In the genomic region with DNA sequence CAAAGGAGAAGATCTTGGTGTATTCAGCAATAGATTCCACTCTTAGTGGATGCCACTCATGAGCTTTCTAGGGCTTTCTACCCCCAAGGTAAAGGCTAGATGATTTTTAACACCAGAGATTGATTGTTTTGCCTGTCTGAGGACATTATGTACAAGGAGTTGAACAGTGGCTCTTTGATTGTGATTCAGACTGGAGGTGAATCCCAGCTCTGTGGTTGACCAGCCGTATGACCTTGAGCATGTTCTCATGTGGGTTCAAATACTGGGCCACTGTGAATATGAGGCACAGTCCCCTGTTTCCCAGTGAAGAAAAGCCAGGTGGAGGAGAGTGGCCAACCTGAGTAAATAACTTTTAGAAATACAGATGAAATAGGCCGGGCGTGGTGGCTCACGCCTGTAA, we compare ENCODE assay signal across 14 cellular contexts. TPM values are rescaled to one million over a fixed set of nuclear protein-coding genes. Genes with fewer than 3 reads are reported as not detected.
DNase-seq lines count a peak whose midpoint lies in the region; ATAC-seq, FAIRE-seq and TF ChIP-seq lines count a peak whose summit lies in the region.
"Had no signal": no experiment of that assay in that cellular context is flagged by ENCODE, and none has a peak within 500 bp of the region (broad histone marks: within the 10 kb centered on the region; RNA-seq: fewer than 3 reads in every experiment).

No MANE protein-coding gene starts in this region.

- peak; percentile 37 for FAIRE-seq in HepG2 (lab: Jason Lieb, UNC)
- FAIRE-seq: H1 had no signal

- no peak overlapping the region for H2AFZ ChIP-seq in HepG2 (ENCODE audit: low read length)

- H3K27me3 ChIP-seq in HepG2 (ENCODE audit: control insufficient read depth in 1 of 2, insufficient read depth in 2 of 2, low read length in 2 of 2) (no peaks in the 10 kb centered on the region), right lobe of liver (no peaks in the 10 kb centered on the region), lower lobe of right lung (ENCODE audit: low read depth) (no peaks in the 10 kb centered on the region), upper lobe of right lung (no peaks in the 10 kb centered on the region), body of pancreas (no peaks in the 10 kb centered on the region), esophagus muscularis mucosa (no peaks in the 10 kb centered on the region)

- no peak overlapping the region for H3K9ac ChIP-seq in HepG2 (ENCODE audit: insufficient read depth, low read depth, low read length)

- 95% methylated on average over 4 of the region's 4 CpGs for WGBS in HepG2 (ENCODE audit: low lambda C conversion rate)
- 91% methylated on average over 4 of the region's 4 CpGs for WGBS in right lobe of liver (ENCODE audit: insufficient coverage, low coverage, low lambda C conversion rate, missing lambda C conversion rate)
- WGBS in body of pancreas, 2 donors: 90 to 91% methylated on average over 4 of the region's 4 CpGs
- 97% methylated on average over 4 of the region's 4 CpGs for WGBS in esophagus muscularis mucosa

- in situ Hi-C loops in HepG2 (cut with HindIII; ENCODE audit: extremely low pct_ligation_motif_present, low pct_unique_long_range_greater_than_20kb): no loop called here

- H3K36me3 ChIP-seq in HepG2 (replicated peaks in 1 of 2; ENCODE audit: control insufficient read depth in 1 of 2, insufficient read depth in 2 of 2, low read length in 2 of 2): peaks cover 12 to 44% of the 10 kb centered on the region in 2 experiments; a peak in 4 of 5 replicates
- H3K36me3 ChIP-seq in right lobe of liver: peaks cover 0 to 23% (median 9%) of the 10 kb centered on the region in 4 donors
- H3K36me3 ChIP-seq in lower lobe of right lung: peaks cover 39% of the 10 kb centered on the region
- H3K36me3 ChIP-seq in upper lobe of right lung: peaks cover 29% of the 10 kb centered on the region
- peaks cover 0 to 4% of the 10 kb centered on the region in 2 donors for H3K36me3 ChIP-seq in body of pancreas (replicated peaks in 1 of 2; ENCODE audit: insufficient read depth in 1 of 2, low read depth in 2 of 2)
- H3K36me3 ChIP-seq in esophagus muscularis mucosa: peaks cover 19 to 44% (median 32%) of the 10 kb centered on the region in 4 donors

- CTCF ChIA-PET in HepG2 (lab: Yijun Ruan, JAX; ENCODE audit: low intra/inter-chr PET ratio, low total read pairs): no interaction called here

- no TSS peak for BruUV-seq in HepG2 (replicated peaks; lab: Mats Ljungman, UMichigan)

- peak; percentile 27 for DNase-seq in HepG2 (ENCODE audit: low spot score)
- DNase-seq in right lobe of liver: no peak
- DNase-seq in amniotic epithelial cell (ENCODE audit: low read depth): peak; percentile 31
- DNase-seq in lower lobe of right lung: peak; percentile 2
- peak; percentile 3 for DNase-seq in upper lobe of right lung
- DNase-seq in body of pancreas: no peak
- no peak for DNase-seq in AG20443 (ENCODE audit: low spot score)
- DNase-seq in esophagus muscularis mucosa (ENCODE audit: extremely low spot score): no peak
- DNase-seq: CD4-positive, alpha-beta memory T cell; DMS153; DMS79; GF-D8; H9 had no signal

- TF ChIP-seq CTCF in HepG2 (CRISPR knock-in tag; IDR thresholded peaks at IDR 0.05) (no peak), right lobe of liver (IDR thresholded peaks at IDR 0.05) (no peak), lower lobe of right lung (IDR thresholded peaks at IDR 0.05) (no peak), upper lobe of right lung (IDR thresholded peaks at IDR 0.05) (no peak), body of pancreas (IDR thresholded peaks at IDR 0.05) (no peak), esophagus muscularis mucosa (IDR thresholded peaks at IDR 0.05) (no peak)

- H3K4me3 ChIP-seq in HepG2 (replicated peaks in 1 of 3; ENCODE audit: insufficient read depth in 1 of 3, low read depth in 2 of 3, low read length in 3 of 3) (no peak overlapping the region), right lobe of liver (no peak overlapping the region), lower lobe of right lung (no peak overlapping the region), upper lobe of right lung (no peak overlapping the region), body of pancreas (no peak overlapping the region), esophagus muscularis mucosa (no peak overlapping the region)

- no peak for TF ChIP-seq RAD21 in HepG2 (CRISPR knock-in tag; IDR thresholded peaks at IDR 0.05)

- H4K20me1 ChIP-seq in HepG2 (ENCODE audit: insufficient read depth, low read length): no peaks in the 10 kb centered on the region; the same call in 1 of the 2 replicates

- intact Hi-C loops in HepG2 (cut with micrococcal nuclease; ENCODE audit: unreplicated experiment): no loop called here
- intact Hi-C loops in right lobe of liver (cut with DNase I): no loop called here
- intact Hi-C loops in lower lobe of right lung (cut with DNase I): no loop called here
- intact Hi-C loops in upper lobe of right lung (cut with DNase I): no loop called here
- intact Hi-C loops in body of pancreas (cut with DNase I): no loop called here
- intact Hi-C loops in esophagus muscularis mucosa (cut with DNase I): no loop called here

- H3K79me2 ChIP-seq in HepG2 (ENCODE audit: insufficient read depth, low read length): no peaks in the 10 kb centered on the region

- ATAC-seq in HepG2: peak; percentile 62
- ATAC-seq in right lobe of liver: no peak
- ATAC-seq in lower lobe of right lung: no peak
- ATAC-seq in upper lobe of right lung: no peak
- no peak for ATAC-seq in body of pancreas

- TF ChIP-seq EP300 in HepG2 (IDR thresholded peaks at IDR 0.05; ENCODE audit: low read depth in 2 of 2, low read length in 2 of 2): no peak
- TF ChIP-seq EP300 in HepG2 (CRISPR knock-in tag; IDR thresholded peaks at IDR 0.05; ENCODE audit: borderline replicate concordance): no peak
- no peak for TF ChIP-seq EP300 in esophagus muscularis mucosa (IDR thresholded peaks at IDR 0.05)

- POLR2A ChIA-PET in HepG2 (lab: Yijun Ruan, JAX): no interaction called here

- H3K4me1 ChIP-seq in HepG2 (ENCODE audit: insufficient read depth, low read length): peaks cover 17% of the 10 kb centered on the region
- no peaks in the 10 kb centered on the region for H3K4me1 ChIP-seq in right lobe of liver
- H3K4me1 ChIP-seq in lower lobe of right lung: peaks cover 14% of the 10 kb centered on the region
- no peaks in the 10 kb centered on the region for H3K4me1 ChIP-seq in upper lobe of right lung
- H3K4me1 ChIP-seq in body of pancreas: no peaks in the 10 kb centered on the region
- H3K4me1 ChIP-seq in esophagus muscularis mucosa: peaks cover 0 to 12% (median 0%) of the 10 kb centered on the region in 4 donors

- H3K9me3 ChIP-seq in HepG2 (ENCODE audit: low read length) (no peaks in the 10 kb centered on the region), right lobe of liver (no peaks in the 10 kb centered on the region), lower lobe of right lung (no peaks in the 10 kb centered on the region), upper lobe of right lung (no peaks in the 10 kb centered on the region), body of pancreas (no peaks in the 10 kb centered on the region), esophagus muscularis mucosa (no peaks in the 10 kb centered on the region)

- no peak overlapping the region for H3K4me2 ChIP-seq in HepG2 (ENCODE audit: low read depth, low read length)

- H3K27ac ChIP-seq in HepG2 (ENCODE audit: extremely low read length, insufficient read depth, low read length) (no peak overlapping the region), right lobe of liver (no peak overlapping the region), lower lobe of right lung (no peak overlapping the region), upper lobe of right lung (no peak overlapping the region), body of pancreas (no peak overlapping the region), esophagus muscularis mucosa (replicated peaks in 1 of 4) (no peak overlapping the region)

- TF ChIP-seq POLR2A in HepG2 (IDR thresholded peaks at IDR 0.05; ENCODE audit: insufficient read depth in 1 of 2, low read depth in 2 of 2, low read length in 2 of 2): no peak
- TF ChIP-seq POLR2A in right lobe of liver (IDR thresholded peaks at IDR 0.05): no peak
- no peak for TF ChIP-seq POLR2A in body of pancreas (IDR thresholded peaks at IDR 0.05)
- TF ChIP-seq POLR2A in esophagus muscularis mucosa (IDR thresholded peaks at IDR 0.05; ENCODE audit: low read depth): no peak

RNA-seq across cellular contexts. Expression of a gene that starts 24.0 kb away (rescaled TPM):
- total RNA-seq in HepG2 (2016; rRNA removed; fragmentation: Illumina TruSeq; extraction: Trizol) (0.15 TPM in 1 of 2 replicates, not detected in the other), right lobe of liver (10 to 100 TPM; 14.2 to 21.3 (median 15.2) TPM), lower lobe of right lung (44.7 TPM), upper lobe of right lung (49.3 TPM), body of pancreas (1 to 10 TPM; 7.3 to 9.2 TPM), esophagus muscularis mucosa (100 to 1,000 TPM in 1 of 4 donors, 10 to 100 TPM in 3; 22.0 to 107 (median 45.5) TPM)
- total RNA-seq in HepG2 (2016; cell fraction: cytosol; rRNA removed; fragmentation: Illumina TruSeq; extraction: Trizol; ENCODE audit: low read depth): not detected in 2 replicates
- 0.06 TPM in 1 of 2 replicates, not detected in the other for total RNA-seq in HepG2 (2016; cell fraction: insoluble cytoplasmic fraction; rRNA removed; fragmentation: Illumina TruSeq; extraction: Trizol)
- not detected in 2 replicates for total RNA-seq in HepG2 (2016; cell fraction: membrane; rRNA removed; fragmentation: Illumina TruSeq; extraction: Trizol)
- total RNA-seq in HepG2 (2016; cell fraction: nucleus; rRNA removed; fragmentation: Illumina TruSeq; extraction: Trizol): not detected in 2 replicates
- polyA plus RNA-seq in HepG2 (2011; rRNA removed): 0.11 and 0.18 TPM in 2 replicates
- 0.15 and 0.19 TPM in 2 replicates for polyA plus RNA-seq in HepG2 (2011; cell fraction: cytosol; rRNA removed)
- polyA plus RNA-seq in HepG2 (2011; cell fraction: nucleus; rRNA removed): 0.16 and 0.33 TPM in 2 replicates
- not detected in 2 replicates for polyA plus RNA-seq in HepG2 (2012)
- polyA plus RNA-seq in HepG2 (2016; cell fraction: cytosol; fragmentation: Illumina TruSeq; extraction: Trizol; ENCODE audit: low read depth): 0.07 and 0.15 TPM in 2 replicates
- polyA plus RNA-seq in HepG2 (2016; cell fraction: insoluble cytoplasmic fraction; fragmentation: Illumina TruSeq; extraction: Trizol; ENCODE audit: low read depth): not detected in 2 replicates
- polyA plus RNA-seq in HepG2 (2016; cell fraction: membrane; fragmentation: Illumina TruSeq; extraction: Trizol; ENCODE audit: low read depth): 0.15 TPM in 1 of 2 replicates, not detected in the other
- 0.29 and 0.56 TPM in 2 replicates for polyA plus RNA-seq in HepG2 (2016; cell fraction: nucleus; fragmentation: Illumina TruSeq; extraction: Trizol; ENCODE audit: insufficient read depth, low read depth)
- 1.1 and 29.8 TPM in 2 replicates for polyA minus RNA-seq in HepG2 (2011; rRNA and poly(A)+ RNA removed; ENCODE audit: low replicate concordance)
- polyA minus RNA-seq in HepG2 (2011; cell fraction: cytosol; rRNA and poly(A)+ RNA removed): 0.88 TPM in 1 of 2 replicates, not detected in the other
- 1.0 TPM in 1 of 2 replicates, not detected in the other for polyA minus RNA-seq in HepG2 (2011; cell fraction: nucleus; rRNA and poly(A)+ RNA removed)

RNA-seq across cellular contexts. Expression of a gene that starts 44.9 kb away (rescaled TPM):
- total RNA-seq in HepG2 (2016; rRNA removed; fragmentation: Illumina TruSeq; extraction: Trizol): 63.4 and 95.8 TPM in 2 replicates
- total RNA-seq in HepG2 (2016; cell fraction: cytosol; rRNA removed; fragmentation: Illumina TruSeq; extraction: Trizol; ENCODE audit: low read depth): 16.2 and 18.4 TPM in 2 replicates
- 68.1 and 90.1 TPM in 2 replicates for total RNA-seq in HepG2 (2016; cell fraction: insoluble cytoplasmic fraction; rRNA removed; fragmentation: Illumina TruSeq; extraction: Trizol)
- total RNA-seq in HepG2 (2016; cell fraction: membrane; rRNA removed; fragmentation: Illumina TruSeq; extraction: Trizol): 30.8 and 34.8 TPM in 2 replicates
- total RNA-seq in HepG2 (2016; cell fraction: nucleus; rRNA removed; fragmentation: Illumina TruSeq; extraction: Trizol): 33.1 and 34.2 TPM in 2 replicates
- 26.2 and 34.7 TPM in 2 replicates for polyA plus RNA-seq in HepG2 (2011; rRNA removed)
- 27.3 and 27.8 TPM in 2 replicates for polyA plus RNA-seq in HepG2 (2011; cell fraction: cytosol; rRNA removed)
- polyA plus RNA-seq in HepG2 (2011; cell fraction: nucleus; rRNA removed): 19.1 and 21.3 TPM in 2 replicates
- polyA plus RNA-seq in HepG2 (2012): 36.0 and 46.3 TPM in 2 replicates
- 18.9 and 20.3 TPM in 2 replicates for polyA plus RNA-seq in HepG2 (2016; cell fraction: cytosol; fragmentation: Illumina TruSeq; extraction: Trizol; ENCODE audit: low read depth)
- 90.0 and 99.1 TPM in 2 replicates for polyA plus RNA-seq in HepG2 (2016; cell fraction: insoluble cytoplasmic fraction; fragmentation: Illumina TruSeq; extraction: Trizol; ENCODE audit: low read depth)
- 27.5 and 27.7 TPM in 2 replicates for polyA plus RNA-seq in HepG2 (2016; cell fraction: membrane; fragmentation: Illumina TruSeq; extraction: Trizol; ENCODE audit: low read depth)
- polyA plus RNA-seq in HepG2 (2016; cell fraction: nucleus; fragmentation: Illumina TruSeq; extraction: Trizol; ENCODE audit: insufficient read depth, low read depth): 48.2 and 49.2 TPM in 2 replicates
- polyA minus RNA-seq in HepG2 (2011; rRNA and poly(A)+ RNA removed; ENCODE audit: low replicate concordance): 22.2 and 45.2 TPM in 2 replicates
- polyA minus RNA-seq in HepG2 (2011; cell fraction: cytosol; rRNA and poly(A)+ RNA removed): 20.5 and 22.8 TPM in 2 replicates
- polyA minus RNA-seq in HepG2 (2011; cell fraction: nucleus; rRNA and poly(A)+ RNA removed): 19.3 and 24.1 TPM in 2 replicates
- total RNA-seq in right lobe of liver: 10 to 100 TPM; 17.5 to 39.5 (median 21.0) TPM
- 28.5 TPM for total RNA-seq in lower lobe of right lung
- 25.7 TPM for total RNA-seq in upper lobe of right lung
- total RNA-seq in body of pancreas: 10 to 100 TPM; 10.2 to 20.2 TPM
- total RNA-seq in esophagus muscularis mucosa: 10 to 100 TPM; 21.6 to 28.6 (median 27.2) TPM

Comparison
In these comparisons a context has a peak if more than half of its experiments do, and no peak if none do; other contexts are left out.
1. DNase-seq: peak in HepG2 (single experiment), amniotic epithelial cell (single experiment), lower lobe of right lung (single experiment) and upper lobe of right lung (single experiment); none in right lobe of liver (0 of 3), body of pancreas (0 of 4), AG20443 (single experiment) and esophagus muscularis mucosa (single experiment).